In genomic region chr3:127041933-127042332, GRCh38 we compare ENCODE assay signal across 18 cellular contexts.
"Had no signal": no experiment of that assay in that cellular context is flagged by ENCODE, and none has a peak within 500 bp of the region (broad histone marks: within the 10 kb centered on the region; RNA-seq: fewer than 3 reads in every experiment).

No MANE protein-coding gene starts in this region.

- H3K4me2 ChIP-seq: smooth muscle cell had no signal

- H3K36me3 ChIP-seq: stomach, thyroid gland, upper lobe of left lung had no signal

- H3K27me3 ChIP-seq: thyroid gland, upper lobe of left lung had no signal

- H3K4me3 ChIP-seq: smooth muscle cell, stomach, thyroid gland, upper lobe of left lung had no signal

- H3K27ac ChIP-seq: epithelial cell of prostate, stomach had no signal

- DNase-seq: activated CD4-positive, alpha-beta memory T cell treated with anti-CD3 and anti-CD28 coated beads for 36 hours; activated CD4-positive, alpha-beta T cell treated with anti-CD3 and anti-CD28 coated beads, Interleukin-2, amount 10 ng/mL, durations not matched to agents 24 days and 14 days; activated CD4-positive, CD25-positive, alpha-beta regulatory T cell treated with anti-CD3 and anti-CD28 coated beads, Interleukin-2, amount 50 U/mL, for 72 hours; activated naive CD4-positive, alpha-beta T cell; activated T-cell treated with anti-CD3 and anti-CD28 coated beads, Interleukin-2, amount 50 U/mL, for 24 hours; dermis blood vessel endothelial cell; effector CD4-positive, alpha-beta T cell; left ventricle myocardium superior; occipital lobe; stimulated activated CD4-positive, alpha-beta T cell treated with anti-CD3 and anti-CD28 coated beads, Interleukin-15, amount 100 ng/mL, for 24 hours; stimulated activated CD4-positive, alpha-beta T cell treated with anti-CD3 and anti-CD28 coated beads, Interleukin-2, amount 100 ng/mL, for 24 hours; stimulated activated naive B cell treated with anti-CD40 and anti-IgM and Interleukin-4, amounts not matched to agents 10 μg/mL and 1 μg/mL and 100 μg/mL, for 72 hours; stomach; T-helper 2 cell; upper lobe of left lung had no signal

- H3K9me3 ChIP-seq: stomach, thyroid gland, upper lobe of left lung had no signal
